19 cellular contexts compared by ENCODE assay signal in the genomic region with DNA sequence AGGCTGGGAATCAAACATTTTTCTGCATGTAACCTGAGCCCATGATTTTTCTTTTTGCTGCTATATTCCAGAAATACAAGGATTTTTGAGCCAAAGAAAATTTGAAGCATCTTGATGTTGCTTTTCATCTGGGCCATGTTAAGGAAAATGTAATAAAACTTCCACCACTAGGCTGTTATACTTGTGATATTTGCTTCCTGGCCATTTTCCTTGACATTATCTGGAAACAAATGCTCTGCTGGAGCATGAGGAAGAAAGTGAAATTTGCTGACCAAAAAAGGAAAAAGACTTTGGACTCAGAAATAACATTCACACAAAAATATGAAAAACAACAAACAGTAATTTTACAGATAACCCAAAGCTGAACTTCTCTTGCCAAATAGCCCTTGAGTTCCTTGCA.
A peak's percentile ranks its signal among the peaks of the same experiment; 100 is the strongest.
DNase-seq lines count a peak whose midpoint lies in the region; ATAC-seq and TF ChIP-seq lines count a peak whose summit lies in the region.
"Had no signal": no experiment of that assay in that cellular context is flagged by ENCODE, and none has a peak within 500 bp of the region (broad histone marks: within the 10 kb centered on the region; RNA-seq: fewer than 3 reads in every experiment).

No MANE protein-coding gene starts in this region.

- no peaks in the 10 kb centered on the region for H3K36me3 Mint-ChIP-seq in nephron (ENCODE audit: low read depth)
- no peaks in the 10 kb centered on the region for H3K36me3 Mint-ChIP-seq in type B pancreatic cell
- H3K36me3 Mint-ChIP-seq: CD4-positive, CD25-positive, alpha-beta regulatory T cell; CD8-positive, alpha-beta memory T cell had no signal

- DNase-seq in Right ventricle myocardium superior = no peak
- DNase-seq in right atrium auricular region (ENCODE audit: low spot score) = no peak
- DNase-seq in heart right ventricle = no peak
- DNase-seq in type B pancreatic cell (ENCODE audit: extremely low spot score, unreplicated experiment) = no peak
- no peak for DNase-seq in NAMALWA (ENCODE audit: low spot score)
- DNase-seq in activated CD8-positive, alpha-beta memory T cell treated with anti-CD3 and anti-CD28 coated beads, Interleukin-2, amount 50 U/mL, for 48 hours = no peak
- DNase-seq: BE2C; C1 segment of cervical spinal cord; CD4-positive, CD25-positive, alpha-beta regulatory T cell; CD8-positive, alpha-beta memory T cell; COR-L47; DMS 273 treated with DMSO at 0.1 percent for 48 hours; DND-41; EL; H9 had no signal

- TF ChIP-seq CTCF in right atrium auricular region (IDR thresholded peaks at IDR 0.05) (no peak), heart right ventricle (IDR thresholded peaks at IDR 0.05) (peak in 1 of 9 donors; percentile 10), nephron (IDR thresholded peaks at IDR 0.05; ENCODE audit: unreplicated experiment in 3 of 3) (no peak), type B pancreatic cell (conservative IDR thresholded peaks at IDR 0.05) (peak; percentile 27)

- no peaks in the 10 kb centered on the region for H3K27me3 ChIP-seq in right atrium auricular region
- no peaks in the 10 kb centered on the region for H3K27me3 ChIP-seq in heart right ventricle
- H3K27me3 ChIP-seq: BE2C had no signal

- H3K4me1 Mint-ChIP-seq in nephron = peaks cover 17% of the 10 kb centered on the region
- H3K4me1 Mint-ChIP-seq in type B pancreatic cell (ENCODE audit: unreplicated experiment) = no peaks in the 10 kb centered on the region
- H3K4me1 Mint-ChIP-seq: CD4-positive, CD25-positive, alpha-beta regulatory T cell; CD8-positive, alpha-beta memory T cell; H9 had no signal

- H3K27ac Mint-ChIP-seq in nephron (peak overlapping the region in 2 of 3 experiments; percentile 75 to 78), type B pancreatic cell (no peak overlapping the region)
- H3K27ac Mint-ChIP-seq: CD4-positive, CD25-positive, alpha-beta regulatory T cell; CD8-positive, alpha-beta memory T cell; H9 had no signal

- peak; percentile 66 for ATAC-seq in Right ventricle myocardium superior (ENCODE audit: poor library complexity)
- peak in 5 of 8 donors; percentile 40 to 70 (median 56) for ATAC-seq in heart right ventricle
- no peak for ATAC-seq in GM18873 (IDR thresholded peaks at IDR 0.05; ENCODE audit: low FRiP score, unreplicated experiment)
- ATAC-seq: GM12878, HepG2 had no signal

- no peaks in the 10 kb centered on the region for H3K36me3 ChIP-seq in right atrium auricular region
- no peaks in the 10 kb centered on the region for H3K36me3 ChIP-seq in heart right ventricle
- H3K36me3 ChIP-seq: BE2C had no signal

- no peak overlapping the region for H3K4me3 Mint-ChIP-seq in nephron
- no peak overlapping the region for H3K4me3 Mint-ChIP-seq in type B pancreatic cell
- H3K4me3 Mint-ChIP-seq: CD4-positive, CD25-positive, alpha-beta regulatory T cell; CD8-positive, alpha-beta memory T cell; H9 had no signal

- H3K9me3 Mint-ChIP-seq in nephron (peaks cover 5% of the 10 kb centered on the region), type B pancreatic cell (no peaks in the 10 kb centered on the region)

- H3K27me3 Mint-ChIP-seq in nephron (ENCODE audit: low read depth) = no peaks in the 10 kb centered on the region
- peaks cover 3% of the 10 kb centered on the region for H3K27me3 Mint-ChIP-seq in type B pancreatic cell
- H3K27me3 Mint-ChIP-seq: CD4-positive, CD25-positive, alpha-beta regulatory T cell; CD8-positive, alpha-beta memory T cell had no signal

- no peak overlapping the region for H3K27ac ChIP-seq in right atrium auricular region
- H3K27ac ChIP-seq in heart right ventricle = peak overlapping the region in 7 of 10 donors; percentile 23 to 61 (median 35)

- H3K9me3 ChIP-seq in right atrium auricular region (no peaks in the 10 kb centered on the region), heart right ventricle (peaks cover 0 to 7% (median 0%) of the 10 kb centered on the region in 11 donors)
- H3K9me3 ChIP-seq: BE2C had no signal

- no peak overlapping the region for H3K4me3 ChIP-seq in right atrium auricular region
- H3K4me3 ChIP-seq in heart right ventricle = no peak overlapping the region
- H3K4me3 ChIP-seq: GM12878 had no signal

- intact Hi-C loops in Right ventricle myocardium superior (cut with DNase I) (no loop called here), heart right ventricle (cut with DNase I) (no loop called here)

- H3K4me1 ChIP-seq in right atrium auricular region (no peaks in the 10 kb centered on the region), heart right ventricle (peaks cover 0 to 6% (median 0%) of the 10 kb centered on the region in 9 donors)
- H3K4me1 ChIP-seq: BE2C had no signal

Comparison
In these comparisons a context has a peak if more than half of its experiments do, and no peak if none do; other contexts are left out.
1. H3K27ac ChIP-seq: peak in heart right ventricle (7 of 10); none in right atrium auricular region (0 of 2).